ENCODE assay signal across 8 cellular contexts in genomic region chr6:44265843-44266233, GRCh38. TPM values are rescaled to one million over a fixed set of nuclear protein-coding genes. Genes with fewer than 3 reads are reported as not detected.
A peak's percentile ranks its signal among the peaks of the same experiment; 100 is the strongest.
DNase-seq lines count a peak whose midpoint lies in the region; ATAC-seq and TF ChIP-seq lines count a peak whose summit lies in the region.

No MANE protein-coding gene starts in this region.

- no peak for TF ChIP-seq CTCF in CD8-positive, alpha-beta T cell (IDR thresholded peaks at IDR 0.05)
- TF ChIP-seq CTCF in dorsolateral prefrontal cortex (IDR thresholded peaks at IDR 0.05 in 54 of 56, conservative IDR thresholded peaks at IDR 0.05 in 2 of 56; ENCODE audit: low read depth in 1 of 56, partially characterized antibody in 56 of 56) (no peak), parathyroid adenoma (IDR thresholded peaks at IDR 0.05) (no peak)

- H2AFZ ChIP-seq in parathyroid adenoma: peak overlapping the region; percentile 93

- no peaks in the 10 kb centered on the region for H3K9me3 Mint-ChIP-seq in CD8-positive, alpha-beta T cell

- intact Hi-C loops in CD8-positive, alpha-beta T cell (cut with DNase I, micrococcal nuclease): loop anchor here (1.0 to 5.0 kb wide), 9 partner anchors 9 to 634 kb away; partner anchors contain the start of genes HSP90AB1 (in 2 of the 2), SLC29A1 (in 2 of the 2), SLC35B2 (in 2 of the 2) and MRPL14 (in 1 of the 2)
- intact Hi-C loops in dorsolateral prefrontal cortex (cut with DNase I): loop anchor here (5.0 kb wide), 2 partner anchors 41 to 121 kb away; partner anchors contain the start of gene CDC5L (in 1 of the 2)

- H3K36me3 Mint-ChIP-seq in CD8-positive, alpha-beta T cell: peaks cover 14% of the 10 kb centered on the region

- ATAC-seq in CD8-positive, alpha-beta T cell: no peak
- no peak for ATAC-seq in HG03139 (IDR thresholded peaks at IDR 0.05; ENCODE audit: unreplicated experiment)

- no peaks in the 10 kb centered on the region for H3K27me3 ChIP-seq in CD8-positive, alpha-beta T cell (ENCODE audit: insufficient read depth, low read length)
- H3K27me3 ChIP-seq in MG63 (peaks cover 25% of the 10 kb centered on the region), dorsolateral prefrontal cortex (peaks cover 0 to 9% (median 0%) of the 10 kb centered on the region in 45 donors), parathyroid adenoma (ENCODE audit: control insufficient read depth, insufficient read depth, low read length) (no peaks in the 10 kb centered on the region)

- H3K9me3 ChIP-seq in CD8-positive, alpha-beta T cell (ENCODE audit: low read length): no peaks in the 10 kb centered on the region
- H3K9me3 ChIP-seq in MG63: no peaks in the 10 kb centered on the region
- H3K9me3 ChIP-seq in parathyroid adenoma (ENCODE audit: control insufficient read depth, low read length): no peaks in the 10 kb centered on the region

- POLR2A ChIA-PET in CD8-positive, alpha-beta T cell (lab: Charles Lee): interaction anchor here (3.8 kb wide), 1 partner anchor 20 kb away, joined by 35 read pairs; the partner anchor contains the start of gene HSP90AB1

- H3K79me2 ChIP-seq in parathyroid adenoma: no peaks in the 10 kb centered on the region

- CTCF ChIA-PET in CD8-positive, alpha-beta T cell (lab: Charles Lee): interaction anchor here (0.5 to 5.5 kb wide), 4 partner anchors 10 to 76 kb away, joined by 3 to 61 read pairs (median 3); partner anchors contain the start of gene SLC35B2

- H3K4me1 Mint-ChIP-seq in CD8-positive, alpha-beta T cell (ENCODE audit: low read depth): peaks cover 46% of the 10 kb centered on the region

- H3K27ac Mint-ChIP-seq in CD8-positive, alpha-beta T cell: peak overlapping the region; percentile 85

- H3K36me3 ChIP-seq in CD8-positive, alpha-beta T cell (ENCODE audit: insufficient read depth, low read length): peaks cover 5% of the 10 kb centered on the region
- peaks cover 15% of the 10 kb centered on the region for H3K36me3 ChIP-seq in MG63
- no peaks in the 10 kb centered on the region for H3K36me3 ChIP-seq in parathyroid adenoma (ENCODE audit: control insufficient read depth, insufficient read depth, low read length)

- H3K27ac ChIP-seq in CD8-positive, alpha-beta T cell (ENCODE audit: low read depth, low read length): no peak overlapping the region
- peak overlapping the region in 41 of 59 donors; percentile 3 to 91 (median 77) for H3K27ac ChIP-seq in dorsolateral prefrontal cortex
- no peak overlapping the region for H3K27ac ChIP-seq in parathyroid adenoma
- H3K27ac ChIP-seq in caudate nucleus (ENCODE audit: low read depth, low read length): no peak overlapping the region

- H3K9ac ChIP-seq in parathyroid adenoma: no peak overlapping the region

- no peak overlapping the region for H3K4me3 ChIP-seq in CD8-positive, alpha-beta T cell (ENCODE audit: low read depth, low read length)
- peak overlapping the region; percentile 72 for H3K4me3 ChIP-seq in MG63
- peak overlapping the region; percentile 62 to 96 (median 85) for H3K4me3 ChIP-seq in dorsolateral prefrontal cortex
- peak overlapping the region; percentile 71 for H3K4me3 ChIP-seq in parathyroid adenoma (ENCODE audit: low read depth, low read length)

- peaks cover 31% of the 10 kb centered on the region for H3K4me1 ChIP-seq in CD8-positive, alpha-beta T cell (ENCODE audit: insufficient read depth, low read length)
- H3K4me1 ChIP-seq in parathyroid adenoma: peaks cover 15% of the 10 kb centered on the region

- H3K27me3 Mint-ChIP-seq in CD8-positive, alpha-beta T cell (ENCODE audit: low read depth): peaks cover 8% of the 10 kb centered on the region

- H3K4me3 Mint-ChIP-seq in CD8-positive, alpha-beta T cell: peak overlapping the region; percentile 83

- peak overlapping the region; percentile 92 for H3K4me2 ChIP-seq in parathyroid adenoma (ENCODE audit: low read length)

- no peak for DNase-seq in CD8-positive, alpha-beta T cell
- no peak for DNase-seq in MG63
- DNase-seq in dorsolateral prefrontal cortex: no peak
- DNase-seq in stimulated activated CD4-positive, alpha-beta T cell treated with anti-CD3 and anti-CD28 coated beads, Interleukin-12 subunit alpha, Interleukin-12 subunit beta, amount 100 ng/mL, for 4 hours: no peak
- no peak for DNase-seq in caudate nucleus (lab: John Stamatoyannopoulos, UW)
- no peak for DNase-seq in activated effector memory CD4-positive, alpha-beta T cell treated with anti-CD3 and anti-CD28 coated beads, Interleukin-2, amount 50 U/mL, for 16 hours

RNA-seq across cellular contexts. Expression of gene NFKBIE, which starts 0.5 kb away (rescaled TPM):
- 10 to 100 TPM; 44.5 to 45.8 TPM for total RNA-seq in CD8-positive, alpha-beta T cell
- total RNA-seq in MG63 (2014; rRNA removed; shearing (Covaris generic); ENCODE audit: low replicate concordance): 24.4 and 35.2 TPM in 2 replicates
- total RNA-seq in dorsolateral prefrontal cortex: 10 to 100 TPM in 13 of 120 experiments, 1 to 10 TPM in 107; 2.9 to 14.4 (median 7.5) TPM

RNA-seq across cellular contexts. Expression of gene TMEM151B, which starts 4.4 kb away (rescaled TPM):
- total RNA-seq in CD8-positive, alpha-beta T cell: not detected
- 0.20 TPM in 1 of 2 replicates, not detected in the other for total RNA-seq in MG63 (2014; rRNA removed; shearing (Covaris generic); ENCODE audit: low replicate concordance)
- 100 to 1,000 TPM in 60 of 120 experiments, 10 to 100 TPM in 60; 28.3 to 159 (median 100) TPM for total RNA-seq in dorsolateral prefrontal cortex

RNA-seq across cellular contexts. Expression of gene SLC35B2, which starts 8.5 kb away (rescaled TPM):
- total RNA-seq in CD8-positive, alpha-beta T cell: 1 to 10 TPM; 6.3 to 6.4 TPM
- total RNA-seq in MG63 (2014; rRNA removed; shearing (Covaris generic); ENCODE audit: low replicate concordance): 386 and 631 TPM in 2 replicates
- total RNA-seq in dorsolateral prefrontal cortex: 10 to 100 TPM in 119 of 120 experiments, 1 to 10 TPM in 1; 9.6 to 55.6 (median 23.9) TPM

RNA-seq across cellular contexts. Expression of gene HSP90AB1, which starts 18.9 kb away (rescaled TPM):
- total RNA-seq in CD8-positive, alpha-beta T cell: 100 to 1,000 TPM; 561 to 585 TPM
- 5,432 and 5,573 TPM in 2 replicates for total RNA-seq in MG63 (2014; rRNA removed; shearing (Covaris generic); ENCODE audit: low replicate concordance)
- 1,000 to 10,000 TPM in 53 of 120 experiments, 100 to 1,000 TPM in 67; 482 to 1,543 (median 963) TPM for total RNA-seq in dorsolateral prefrontal cortex

RNA-seq across cellular contexts. Expression of gene SLC29A1, which starts 42.4 kb away (rescaled TPM):
- 1 to 10 TPM in 1 of 2 experiments, under 1 TPM in 1; 0.79 to 1.2 TPM for total RNA-seq in CD8-positive, alpha-beta T cell
- total RNA-seq in MG63 (2014; rRNA removed; shearing (Covaris generic); ENCODE audit: low replicate concordance): 118 and 130 TPM in 2 replicates
- 10 to 100 TPM; 22.4 to 79.8 (median 47.2) TPM for total RNA-seq in dorsolateral prefrontal cortex

Comparison
In these comparisons a context has a peak if more than half of its experiments do, and no peak if none do; other contexts are left out.
1. H3K27ac ChIP-seq: peak in dorsolateral prefrontal cortex (41 of 59); none in CD8-positive, alpha-beta T cell (single experiment), parathyroid adenoma (single experiment) and caudate nucleus (single experiment).
2. RNA of gene TMEM151B, which starts 4.4 kb away (total RNA-seq): 28.3 to 159 TPM in dorsolateral prefrontal cortex; 0.20 TPM in MG63 and not detected in CD8-positive, alpha-beta T cell; every median in the first group is over 10 times any median in the second.